ENCODE assay signal across 1 cellular context in genomic region chr2:168801961-168802824, GRCh38.
A peak's percentile ranks its signal among the peaks of the same experiment; 100 is the strongest.
TF ChIP-seq lines count a peak whose summit lies in the region.

Gene NOSTRIN (plus strand): TSS chr2:168802637. CDS start chr2:168802647, 10 bp downstream.

TF ChIP-seq in K562, 482 proteins besides CTCF, POLR2A, EP300 and RAD21 (continued from another document and continues in another):
- TF ChIP-seq STAT6 (CRISPR knock-in tag; IDR thresholded peaks at IDR 0.05) (no peak), NCOA2 (IDR thresholded peaks at IDR 0.05; ENCODE audit: partially characterized antibody in 2 of 2) (no peak), NCOA4 (IDR thresholded peaks at IDR 0.05; ENCODE audit: partially characterized antibody) (no peak), ZNF444 (CRISPR knock-in tag; IDR thresholded peaks at IDR 0.05) (no peak), ZBTB2 (IDR thresholded peaks at IDR 0.05) (no peak; the same call in 1 of the 2 replicates), ZBTB26 (CRISPR knock-in tag; IDR thresholded peaks at IDR 0.05) (no peak), ATF2 (CRISPR knock-in tag; IDR thresholded peaks at IDR 0.05) (no peak), CREB3 (tag; conservative IDR thresholded peaks at IDR 0.05; ENCODE audit: low read depth) (no peak; the same call in 1 of the 2 replicates), ZSCAN29 (IDR thresholded peaks at IDR 0.05) (no peak), SP1 (CRISPR knock-in tag; IDR thresholded peaks at IDR 0.05) (no peak; the same call in 1 of the 2 replicates), CBFB (CRISPR knock-in tag; IDR thresholded peaks at IDR 0.05) (no peak), PML (IDR thresholded peaks at IDR 0.05; ENCODE audit: low read length) (peak; percentile 54), PKNOX1 (IDR thresholded peaks at IDR 0.05) (peak; percentile 80; the same call in 1 of the 2 replicates), SREBF2 (CRISPR knock-in tag; IDR thresholded peaks at IDR 0.05) (no peak), GTF2F1 (IDR thresholded peaks at IDR 0.05; ENCODE audit: low read depth, low read length) (no peak), ZNF778 (CRISPR knock-in tag; IDR thresholded peaks at IDR 0.05) (no peak), POLR2AphosphoS2 (IDR thresholded peaks at IDR 0.05; ENCODE audit: low read length) (no peak), HEY1 (CRISPR knock-in tag; IDR thresholded peaks at IDR 0.05; ENCODE audit: borderline replicate concordance) (no peak), VEZF1 (CRISPR knock-in tag; IDR thresholded peaks at IDR 0.05) (0 out of 2 replicates have a peak, but pooled peaks have one; percentile 13), BCL6 (CRISPR knock-in tag; IDR thresholded peaks at IDR 0.05) (no peak), POLR2AphosphoS5 (IDR thresholded peaks at IDR 0.05; ENCODE audit: control insufficient read depth, insufficient read depth, low read depth, low read length) (peak; percentile 63), ZHX1 (conservative IDR thresholded peaks at IDR 0.05; ENCODE audit: low read length) (no peak), ARID1B (IDR thresholded peaks at IDR 0.05) (peak; percentile 41), MTA2 (IDR thresholded peaks at IDR 0.05; ENCODE audit: low read depth) (no peak), RNF219 (CRISPR knock-in tag; IDR thresholded peaks at IDR 0.05) (no peak), ZNF121 (CRISPR knock-in tag; conservative IDR thresholded peaks at IDR 0.05) (no peak), BMI1 (IDR thresholded peaks at IDR 0.05; ENCODE audit: low read length) (no peak), XRCC4 (IDR thresholded peaks at IDR 0.05; ENCODE audit: extremely low read depth, insufficient read depth, insufficient read length) (no peak), ZKSCAN1 (IDR thresholded peaks at IDR 0.05; ENCODE audit: low read depth, low read length) (no peak), NCOA1 (IDR thresholded peaks at IDR 0.05; ENCODE audit: low read depth) (no peak), CBFA2T3 (IDR thresholded peaks at IDR 0.05) (peak; percentile 42), NFYB (IDR thresholded peaks at IDR 0.05; ENCODE audit: extremely low read depth, insufficient read length) (no peak), KHSRP (IDR thresholded peaks at IDR 0.05) (no peak), ZNF239 (CRISPR knock-in tag; IDR thresholded peaks at IDR 0.05) (0 out of 2 replicates have a peak, but pooled peaks have one; percentile 13), FOXP4 (CRISPR knock-in tag; IDR thresholded peaks at IDR 0.05; ENCODE audit: borderline replicate concordance) (no peak), SRSF1 (IDR thresholded peaks at IDR 0.05; ENCODE audit: low read depth, low read length) (no peak), RFX5 (IDR thresholded peaks at IDR 0.05; ENCODE audit: low read depth, low read length) (no peak), ZNF124 (CRISPR knock-in tag; IDR thresholded peaks at IDR 0.05) (no peak), XRCC5 (IDR thresholded peaks at IDR 0.05; ENCODE audit: low read depth, low read length) (no peak), E4F1 (CRISPR knock-in tag; IDR thresholded peaks at IDR 0.05; ENCODE audit: borderline replicate concordance) (no peak), HDAC3 (IDR thresholded peaks at IDR 0.05; ENCODE audit: borderline replicate concordance, partially characterized antibody) (peak; percentile 18)
